ENCODE assay signal across 8 cellular contexts in the genomic region with DNA sequence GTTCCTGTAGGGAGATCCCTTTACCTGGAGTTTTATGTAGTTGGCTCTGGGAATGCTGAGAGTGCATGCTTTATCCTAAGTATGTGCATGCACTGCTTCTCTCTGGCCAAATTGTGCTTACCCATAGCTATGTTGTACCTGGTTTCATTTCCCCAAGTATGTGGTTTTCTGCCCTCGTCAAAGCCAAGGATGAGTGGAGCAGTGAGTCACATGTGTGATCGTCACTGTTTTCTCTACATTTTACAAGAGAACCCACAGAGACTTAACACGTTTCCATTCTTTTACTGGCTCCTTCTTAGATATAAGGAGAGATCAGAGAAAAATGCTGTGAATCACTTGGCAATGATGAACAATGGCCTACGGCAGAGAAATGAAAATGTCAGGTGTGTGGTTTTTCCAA. TPM values are rescaled to one million over a fixed set of nuclear protein-coding genes. Genes with fewer than 3 reads are reported as not detected.
DNase-seq lines count a peak whose midpoint lies in the region; ATAC-seq and TF ChIP-seq lines count a peak whose summit lies in the region.

No MANE protein-coding gene starts in this region.

- no peaks in the 10 kb centered on the region; the same call in 1 of the 2 replicates for H3K27me3 Mint-ChIP-seq in HFFc6 (ENCODE audit: insufficient read depth)

- H3K27ac Mint-ChIP-seq in HFFc6 = no peak overlapping the region

- H3K4me1 Mint-ChIP-seq in HFFc6 (ENCODE audit: low read depth) = no peaks in the 10 kb centered on the region

- no peak overlapping the region for H3K4me3 Mint-ChIP-seq in HFFc6

- ATAC-seq in HG02870 (IDR thresholded peaks at IDR 0.05; ENCODE audit: unreplicated experiment) (peak; percentile 96), esophagus mucosa (peak; percentile 93)

- peaks cover 7% of the 10 kb centered on the region for H3K9me3 Mint-ChIP-seq in HFFc6

- in situ Hi-C loops in G401 (cut with HindIII; ENCODE audit: low sequenced_read_pairs) = no loop called here

- no peaks in the 10 kb centered on the region for H3K36me3 Mint-ChIP-seq in HFFc6 (ENCODE audit: low read depth)

- no peak for TF ChIP-seq CTCF in HFFc6 (IDR thresholded peaks at IDR 0.05)

- DNase-seq in NK-92 treated with Interleukin-12 subunit alpha and Interleukin-12 subunit beta, amount 100 ng/mL, for 24 hours (lab: John Stamatoyannopoulos, UW) = peak; percentile 35
- no peak for DNase-seq in NK-92 (lab: John Stamatoyannopoulos, UW; ENCODE audit: unreplicated experiment)
- peak; percentile 84 for DNase-seq in NOMO-1 treated with DMSO at 0.1 percent for 48 hours (lab: John Stamatoyannopoulos, UW; ENCODE audit: unreplicated experiment)
- no peak for DNase-seq in effector CD4-positive, alpha-beta T cell
- DNase-seq in HFFc6 = no peak
- no peak for DNase-seq in G401 (ENCODE audit: low spot score)

RNA-seq across cellular contexts. Expression of a gene that starts 42.0 kb away (rescaled TPM):
- 106 TPM for total RNA-seq in esophagus mucosa
- total RNA-seq in HFFc6 (2021; fragmentation: NEBNext Ultra II Directional; extraction: Animal tissue kit (Norgen Biotek cat#: 25700)) = 1 to 10 TPM; 3.0 to 5.6 (median 3.9) TPM
- total RNA-seq in G401 (2014; rRNA removed; shearing (Covaris generic)) = not detected in 2 replicates

Comparison
In these comparisons a context has a peak if more than half of its experiments do, and no peak if none do; other contexts are left out.
1. DNase-seq: peak in NK-92 treated with Interleukin-12 subunit alpha and Interleukin-12 subunit beta, amount 100 ng/mL, for 24 hours (single experiment) and NOMO-1 treated with DMSO at 0.1 percent for 48 hours (single experiment); none in NK-92 (single experiment), effector CD4-positive, alpha-beta T cell (single experiment), HFFc6 (single experiment) and G401 (single experiment).
2. RNA of a gene that starts 42.0 kb away (total RNA-seq): 106 TPM in esophagus mucosa (single experiment); 3.0 to 5.6 TPM in HFFc6 and not detected in G401; every median in the first group is over 10 times any median in the second.